9 cellular contexts compared by ENCODE assay signal in the genomic region with DNA sequence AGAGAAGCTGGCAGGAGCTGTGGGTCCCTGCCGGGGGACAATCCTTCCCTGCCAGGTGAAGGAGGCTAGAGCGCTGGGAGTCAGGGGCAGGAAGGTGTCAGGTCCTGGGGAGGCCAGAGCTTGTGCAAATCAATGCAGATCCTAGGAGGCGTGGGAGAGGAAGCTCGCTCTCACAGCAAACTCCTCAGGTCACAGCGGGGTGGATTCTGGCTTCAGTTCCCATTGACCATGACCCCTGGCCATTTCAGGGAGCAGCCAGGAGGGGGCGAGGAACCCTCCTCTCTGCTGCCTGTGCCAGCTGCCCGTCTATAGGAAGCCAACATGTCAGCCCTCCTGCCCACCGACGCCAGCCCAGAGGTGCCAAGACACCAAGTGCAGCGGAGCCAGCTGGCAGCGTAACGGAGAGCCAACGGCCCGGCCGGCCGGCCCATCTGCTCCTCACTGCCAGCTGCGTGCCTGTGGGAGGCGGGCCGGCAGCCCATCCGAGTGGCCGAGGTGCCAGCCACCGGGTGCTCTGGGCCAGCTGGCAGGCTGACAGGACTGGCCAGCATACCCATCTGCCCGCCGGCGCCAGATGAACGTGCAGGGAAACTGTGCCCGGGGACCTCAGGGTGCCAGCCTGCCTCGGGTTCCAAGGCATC.
A peak's percentile ranks its signal among the peaks of the same experiment; 100 is the strongest.
DNase-seq lines count a peak whose midpoint lies in the region; ATAC-seq and TF ChIP-seq lines count a peak whose summit lies in the region.
"Had no signal": no experiment of that assay in that cellular context is flagged by ENCODE, and none has a peak within 500 bp of the region (broad histone marks: within the 10 kb centered on the region; RNA-seq: fewer than 3 reads in every experiment).

No MANE protein-coding gene starts in this region.

- H3K9me3 ChIP-seq in RWPE2 (ENCODE audit: severe bottlenecking) (no peaks in the 10 kb centered on the region), psoas muscle (no peaks in the 10 kb centered on the region)

- intact Hi-C loops in cardiac septum (cut with DNase I) (no loop called here), psoas muscle (cut with DNase I) (no loop called here)

- no peaks in the 10 kb centered on the region for H3K79me2 ChIP-seq in GM23338 (replicated peaks; ENCODE audit: insufficient read depth)

- WGBS in psoas muscle, 3 donors = 19 to 27% (median 23%) methylated on average over 23 to 28 of the region's 28 CpGs

- no peak overlapping the region for H3K4me3 Mint-ChIP-seq in GM23338
- no peak overlapping the region for H3K4me3 Mint-ChIP-seq in activated T-cell treated with anti-CD3 and anti-CD28 coated beads, Interleukin-2, amount 50 U/mL, for 72 hours
- H3K4me3 Mint-ChIP-seq: activated naive CD4-positive, alpha-beta T cell treated with anti-CD3 and anti-CD28 coated beads, Interleukin-2, amount 50 U/mL, for 24 hours had no signal

- H3K27me3 ChIP-seq in GM23338 (ENCODE audit: insufficient read depth) = no peaks in the 10 kb centered on the region
- peaks cover 25% of the 10 kb centered on the region for H3K27me3 ChIP-seq in RWPE2 (ENCODE audit: insufficient read depth, poor library complexity, severe bottlenecking)
- peaks cover 0 to 44% (median 2%) of the 10 kb centered on the region in 3 donors for H3K27me3 ChIP-seq in psoas muscle (ENCODE audit: insufficient read depth in 3 of 3, low read length in 2 of 3)

- H3K27me3 Mint-ChIP-seq in GM23338 (ENCODE audit: insufficient read depth, low read depth, poor library complexity) = peaks cover 4% of the 10 kb centered on the region
- peaks cover 6% of the 10 kb centered on the region for H3K27me3 Mint-ChIP-seq in activated T-cell treated with anti-CD3 and anti-CD28 coated beads, Interleukin-2, amount 50 U/mL, for 72 hours (ENCODE audit: low read depth)

- no peaks in the 10 kb centered on the region for H3K9me2 ChIP-seq in GM23338 (ENCODE audit: insufficient read depth)

- H2AFZ ChIP-seq in GM23338 = peak overlapping the region; percentile 90

- H3K4me1 Mint-ChIP-seq in GM23338 = peaks cover 8% of the 10 kb centered on the region
- H3K4me1 Mint-ChIP-seq in activated T-cell treated with anti-CD3 and anti-CD28 coated beads, Interleukin-2, amount 50 U/mL, for 72 hours (ENCODE audit: low read depth) = no peaks in the 10 kb centered on the region
- H3K4me1 Mint-ChIP-seq: activated naive CD4-positive, alpha-beta T cell treated with anti-CD3 and anti-CD28 coated beads, Interleukin-2, amount 50 U/mL, for 24 hours had no signal

- H3K36me3 ChIP-seq in GM23338 (ENCODE audit: insufficient read depth) = no peaks in the 10 kb centered on the region
- H3K36me3 ChIP-seq in RWPE2 (ENCODE audit: low read depth) = no peaks in the 10 kb centered on the region
- H3K36me3 ChIP-seq in psoas muscle (ENCODE audit: insufficient read depth in 1 of 2, low read depth in 1 of 2) = no peaks in the 10 kb centered on the region

- H3F3A ChIP-seq in GM23338 (replicated peaks; ENCODE audit: low read depth) = no peaks in the 10 kb centered on the region

- ATAC-seq in GM23338 (peak; percentile 98), RWPE2 (ENCODE audit: low read depth) (peak; percentile 21; the same call in 1 of the 3 replicates), psoas muscle (peak; percentile 57 to 93 (median 78)), HG02885 (IDR thresholded peaks at IDR 0.05; ENCODE audit: poor library complexity, unreplicated experiment) (no peak)
- no peak for ATAC-seq in activated T-cell treated with anti-CD3 and anti-CD28 coated beads, Interleukin-2, amount 50 U/mL, for 72 hours (replicated peaks in 1 of 2)

- no peaks in the 10 kb centered on the region; the same call in 2 of the 3 replicates for H3K36me3 Mint-ChIP-seq in GM23338 (ENCODE audit: low read depth)
- no peaks in the 10 kb centered on the region for H3K36me3 Mint-ChIP-seq in activated T-cell treated with anti-CD3 and anti-CD28 coated beads, Interleukin-2, amount 50 U/mL, for 72 hours (ENCODE audit: insufficient read depth in 2 of 2)
- H3K36me3 Mint-ChIP-seq: activated naive CD4-positive, alpha-beta T cell treated with anti-CD3 and anti-CD28 coated beads, Interleukin-2, amount 50 U/mL, for 24 hours had no signal

- TF ChIP-seq CTCF in GM23338 (conservative IDR thresholded peaks at IDR 0.05; ENCODE audit: low read depth in 2 of 2) (peak; percentile 50 to 66), RWPE2 (IDR thresholded peaks at IDR 0.05; ENCODE audit: poor library complexity, severe bottlenecking) (no peak), psoas muscle (IDR thresholded peaks at IDR 0.05) (no peak)

- H4K20me1 ChIP-seq in GM23338 (replicated peaks; ENCODE audit: insufficient read depth) = no peaks in the 10 kb centered on the region

- DNase-seq in GM23338 (ENCODE audit: low spot score) (peak; percentile 87), RWPE2 (ENCODE audit: low spot score) (no peak), cardiac septum (ENCODE audit: low spot score) (peak; percentile 76), psoas muscle (peak; percentile 21 to 58)
- DNase-seq in activated CD4-positive, CD25-positive, alpha-beta regulatory T cell treated with anti-CD3 and anti-CD28 coated beads, Interleukin-2, amount 50 U/mL, for 72 hours = no peak
- no peak for DNase-seq in activated T-cell treated with anti-CD3 and anti-CD28 coated beads, Interleukin-2, amount 50 U/mL, for 72 hours
- no peak for DNase-seq in activated CD8-positive, alpha-beta memory T cell treated with anti-CD3 and anti-CD28 coated beads for 24 hours

- H3K4me1 ChIP-seq in GM23338 (ENCODE audit: insufficient read depth) (no peaks in the 10 kb centered on the region), RWPE2 (ENCODE audit: insufficient read depth, poor library complexity, severe bottlenecking) (no peaks in the 10 kb centered on the region), psoas muscle (peaks cover 10% of the 10 kb centered on the region)

- H3K27ac ChIP-seq in GM23338 (ENCODE audit: low read depth) = no peak overlapping the region
- no peak overlapping the region for H3K27ac ChIP-seq in RWPE2 (ENCODE audit: poor library complexity, severe bottlenecking)
- no peak overlapping the region for H3K27ac ChIP-seq in psoas muscle

- H3K4me3 ChIP-seq in GM23338 = no peak overlapping the region
- H3K4me3 ChIP-seq in RWPE2 (ENCODE audit: severe bottlenecking) = no peak overlapping the region
- no peak overlapping the region for H3K4me3 ChIP-seq in psoas muscle

- no peaks in the 10 kb centered on the region; the same call in 2 of the 3 replicates for H3K9me3 Mint-ChIP-seq in GM23338
- peaks cover 4 to 7% of the 10 kb centered on the region in 2 donors for H3K9me3 Mint-ChIP-seq in activated T-cell treated with anti-CD3 and anti-CD28 coated beads, Interleukin-2, amount 50 U/mL, for 72 hours

- H3K4me2 ChIP-seq in GM23338 = peak overlapping the region; percentile 48

- no peak overlapping the region for H3K27ac Mint-ChIP-seq in GM23338
- no peak overlapping the region for H3K27ac Mint-ChIP-seq in activated T-cell treated with anti-CD3 and anti-CD28 coated beads, Interleukin-2, amount 50 U/mL, for 72 hours

TF ChIP-seq in GM23338, 12 proteins besides CTCF, POLR2A, EP300 and RAD21 (continues in another document):
- TF ChIP-seq, protein P1, sequence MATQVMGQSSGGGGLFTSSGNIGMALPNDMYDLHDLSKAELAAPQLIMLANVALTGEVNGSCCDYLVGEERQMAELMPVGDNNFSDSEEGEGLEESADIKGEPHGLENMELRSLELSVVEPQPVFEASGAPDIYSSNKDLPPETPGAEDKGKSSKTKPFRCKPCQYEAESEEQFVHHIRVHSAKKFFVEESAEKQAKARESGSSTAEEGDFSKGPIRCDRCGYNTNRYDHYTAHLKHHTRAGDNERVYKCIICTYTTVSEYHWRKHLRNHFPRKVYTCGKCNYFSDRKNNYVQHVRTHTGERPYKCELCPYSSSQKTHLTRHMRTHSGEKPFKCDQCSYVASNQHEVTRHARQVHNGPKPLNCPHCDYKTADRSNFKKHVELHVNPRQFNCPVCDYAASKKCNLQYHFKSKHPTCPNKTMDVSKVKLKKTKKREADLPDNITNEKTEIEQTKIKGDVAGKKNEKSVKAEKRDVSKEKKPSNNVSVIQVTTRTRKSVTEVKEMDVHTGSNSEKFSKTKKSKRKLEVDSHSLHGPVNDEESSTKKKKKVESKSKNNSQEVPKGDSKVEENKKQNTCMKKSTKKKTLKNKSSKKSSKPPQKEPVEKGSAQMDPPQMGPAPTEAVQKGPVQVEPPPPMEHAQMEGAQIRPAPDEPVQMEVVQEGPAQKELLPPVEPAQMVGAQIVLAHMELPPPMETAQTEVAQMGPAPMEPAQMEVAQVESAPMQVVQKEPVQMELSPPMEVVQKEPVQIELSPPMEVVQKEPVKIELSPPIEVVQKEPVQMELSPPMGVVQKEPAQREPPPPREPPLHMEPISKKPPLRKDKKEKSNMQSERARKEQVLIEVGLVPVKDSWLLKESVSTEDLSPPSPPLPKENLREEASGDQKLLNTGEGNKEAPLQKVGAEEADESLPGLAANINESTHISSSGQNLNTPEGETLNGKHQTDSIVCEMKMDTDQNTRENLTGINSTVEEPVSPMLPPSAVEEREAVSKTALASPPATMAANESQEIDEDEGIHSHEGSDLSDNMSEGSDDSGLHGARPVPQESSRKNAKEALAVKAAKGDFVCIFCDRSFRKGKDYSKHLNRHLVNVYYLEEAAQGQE (IDR thresholded peaks at IDR 0.05; ENCODE audit: unreplicated experiment) = no peak
- TF ChIP-seq EZH2 (IDR thresholded peaks at IDR 0.05; ENCODE audit: low read depth, unreplicated experiment) = no peak

Comparison
In these comparisons a context has a peak if more than half of its experiments do, and no peak if none do; other contexts are left out.
1. ATAC-seq: peak in GM23338 (single experiment), RWPE2 (single experiment) and psoas muscle (4 of 4); none in HG02885 (single experiment) and activated T-cell treated with anti-CD3 and anti-CD28 coated beads, Interleukin-2, amount 50 U/mL, for 72 hours (0 of 2).
2. DNase-seq: peak in GM23338 (single experiment), cardiac septum (single experiment) and psoas muscle (2 of 2); none in RWPE2 (single experiment), activated CD4-positive, CD25-positive, alpha-beta regulatory T cell treated with anti-CD3 and anti-CD28 coated beads, Interleukin-2, amount 50 U/mL, for 72 hours (single experiment), activated T-cell treated with anti-CD3 and anti-CD28 coated beads, Interleukin-2, amount 50 U/mL, for 72 hours (0 of 2) and activated CD8-positive, alpha-beta memory T cell treated with anti-CD3 and anti-CD28 coated beads for 24 hours (single experiment).
3. CTCF ChIP-seq: peak in GM23338 (2 of 2); none in RWPE2 (single experiment) and psoas muscle (single experiment).